ENCODE assay signal across 8 cellular contexts in the genomic region with DNA sequence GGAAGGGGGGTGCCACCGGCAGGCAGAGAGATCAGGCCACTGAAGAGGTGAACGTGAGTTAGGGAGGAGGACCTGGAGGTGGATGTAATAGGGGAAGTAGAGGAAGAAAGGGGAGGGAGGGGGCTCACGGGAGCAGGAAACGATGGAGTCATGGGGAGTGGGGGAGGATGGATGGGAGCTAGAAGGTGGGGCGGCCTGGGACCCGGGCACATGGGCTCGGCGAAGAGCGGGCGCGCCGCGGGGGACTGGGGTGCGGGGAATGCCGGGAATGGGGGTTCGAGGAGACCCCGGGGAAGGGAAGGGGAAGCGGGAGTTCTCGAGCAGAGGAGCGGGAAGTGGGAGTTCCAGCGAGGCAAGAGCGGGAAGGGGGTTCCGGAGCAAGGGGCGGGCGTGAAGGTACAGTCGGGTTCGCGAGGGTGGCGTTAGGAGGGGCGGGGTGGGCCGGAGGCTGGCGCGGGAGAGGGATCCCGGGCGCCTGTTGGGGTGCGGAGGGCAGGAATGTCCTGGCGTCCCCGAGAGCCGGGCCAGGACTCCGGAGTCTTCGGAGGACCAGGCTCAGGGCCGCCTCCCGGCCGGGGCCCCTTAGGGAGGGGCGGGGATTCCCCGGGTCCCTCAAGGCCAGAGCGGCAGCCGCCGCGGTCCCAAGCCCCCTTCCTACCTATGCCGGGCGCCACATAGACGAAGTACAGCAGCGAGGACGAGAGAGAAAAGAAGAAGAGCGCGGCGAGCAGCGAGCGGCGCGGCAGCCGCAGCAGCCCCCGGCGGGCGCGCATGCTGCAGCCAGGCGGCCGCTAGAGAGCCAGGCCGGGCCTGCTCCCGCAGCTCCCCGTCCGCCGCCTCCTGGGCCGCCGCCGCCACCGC. TPM values are rescaled to one million over a fixed set of nuclear protein-coding genes. Genes with fewer than 3 reads are reported as not detected.
A peak's percentile ranks its signal among the peaks of the same experiment; 100 is the strongest.
DNase-seq lines count a peak whose midpoint lies in the region; ATAC-seq, FAIRE-seq and TF ChIP-seq lines count a peak whose summit lies in the region.

No MANE protein-coding gene starts in this region.

- DNase-seq in NCI-H2227 (lab: John Stamatoyannopoulos, UW; ENCODE audit: unreplicated experiment), result peak; percentile 70
- no peak for DNase-seq in NCI-H2227 treated with DMSO at 0.1 percent for 48 hours (lab: John Stamatoyannopoulos, UW)
- DNase-seq in NCI-H226, result peak; percentile 41
- peak; percentile 33 to 52 for DNase-seq in frontal cortex (ENCODE audit: low spot score in 2 of 2)
- DNase-seq in nucleus accumbens (lab: John Stamatoyannopoulos, UW), result peak in 38 of 56 donors; percentile 7 to 79 (median 49)
- DNase-seq in GM12891 (ENCODE audit: insufficient read length, low spot score), result no peak

- no peak for TF ChIP-seq POLR2A in GM12891 (IDR thresholded peaks at IDR 0.05; ENCODE audit: low read depth, low read length)

- peak overlapping the region; percentile 89 for H3K27ac Mint-ChIP-seq in activated T-helper 17 cell treated with anti-CD3 and anti-CD28 coated beads, Interleukin-2, amount 50 U/mL, for 72 hours

- peaks cover 38% of the 10 kb centered on the region for H3K36me3 Mint-ChIP-seq in activated T-helper 17 cell treated with anti-CD3 and anti-CD28 coated beads, Interleukin-2, amount 50 U/mL, for 72 hours (ENCODE audit: low read depth)

- ATAC-seq in HG02678 (IDR thresholded peaks at IDR 0.05; ENCODE audit: unreplicated experiment), result peak; percentile 42
- peak; percentile 49 for ATAC-seq in activated T-helper 17 cell treated with anti-CD3 and anti-CD28 coated beads, Interleukin-2, amount 50 U/mL, for 72 hours (replicated peaks)

- peak overlapping the region; percentile 69 for H3K4me3 Mint-ChIP-seq in activated T-helper 17 cell treated with anti-CD3 and anti-CD28 coated beads, Interleukin-2, amount 50 U/mL, for 72 hours

- no peaks in the 10 kb centered on the region for H3K27me3 Mint-ChIP-seq in activated T-helper 17 cell treated with anti-CD3 and anti-CD28 coated beads, Interleukin-2, amount 50 U/mL, for 72 hours

- H3K4me1 Mint-ChIP-seq in activated T-helper 17 cell treated with anti-CD3 and anti-CD28 coated beads, Interleukin-2, amount 50 U/mL, for 72 hours, result peaks cover 44% of the 10 kb centered on the region

- no peaks in the 10 kb centered on the region for H3K9me3 Mint-ChIP-seq in activated T-helper 17 cell treated with anti-CD3 and anti-CD28 coated beads, Interleukin-2, amount 50 U/mL, for 72 hours

- FAIRE-seq in frontal cortex (lab: Jason Lieb, UNC) (no peak), GM12891 (lab: Jason Lieb, UNC) (no peak)

TF ChIP-seq in GM12891, 5 proteins besides CTCF, POLR2A, EP300 and RAD21:
- TF ChIP-seq POU2F2 (IDR thresholded peaks at IDR 0.05; ENCODE audit: low read depth, low read length) (no peak), SPI1 (IDR thresholded peaks at IDR 0.05; ENCODE audit: low read depth, low read length) (no peak), TAF1 (IDR thresholded peaks at IDR 0.05; ENCODE audit: low read depth, low read length) (no peak), POLR2AphosphoS5 (IDR thresholded peaks at IDR 0.05; ENCODE audit: low read depth, low read length) (no peak), PAX5 (IDR thresholded peaks at IDR 0.05; ENCODE audit: insufficient read depth, low read length, severe bottlenecking) (no peak)

RNA-seq across cellular contexts. Expression of a gene that starts 0.5 kb away (rescaled TPM):
- 10 to 100 TPM; 19.5 to 25.8 TPM for total RNA-seq in activated T-helper 17 cell treated with anti-CD3 and anti-CD28 coated beads, Interleukin-2, amount 50 U/mL, for 72 hours
- 62.0 TPM for total RNA-seq in frontal cortex
- polyA plus RNA-seq in GM12891 (2012; ENCODE audit: low read depth, missing spikeins), result 7.5 TPM

Comparison
In these comparisons a context has a peak if more than half of its experiments do, and no peak if none do; other contexts are left out.
1. DNase-seq: peak in NCI-H2227 (single experiment), NCI-H226 (single experiment), frontal cortex (2 of 2) and nucleus accumbens (38 of 56); none in NCI-H2227 treated with DMSO at 0.1 percent for 48 hours (single experiment) and GM12891 (single experiment).